22 cellular contexts compared by ENCODE assay signal in the genomic region with DNA sequence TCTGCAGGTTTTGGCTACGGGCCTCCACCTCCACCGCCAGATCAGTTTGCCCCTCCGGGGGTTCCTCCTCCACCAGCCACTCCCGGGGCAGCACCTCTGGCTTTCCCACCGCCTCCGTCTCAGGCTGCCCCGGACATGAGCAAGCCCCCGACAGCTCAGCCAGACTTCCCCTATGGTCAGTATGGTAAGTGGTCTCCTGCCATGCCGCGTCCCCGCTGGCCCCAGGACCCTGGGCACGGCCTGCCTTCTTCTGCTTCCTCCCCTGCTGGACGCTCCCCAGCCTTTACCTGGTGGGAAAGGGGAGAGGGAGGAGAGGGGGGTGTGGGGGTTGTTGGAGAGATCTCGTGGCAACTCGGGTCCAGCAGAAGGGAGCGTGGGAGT. TPM values are rescaled to one million over a fixed set of nuclear protein-coding genes. Genes with fewer than 3 reads are reported as not detected.
A peak's percentile ranks its signal among the peaks of the same experiment; 100 is the strongest.
DNase-seq lines count a peak whose midpoint lies in the region; ATAC-seq, FAIRE-seq and TF ChIP-seq lines count a peak whose summit lies in the region.
"Had no signal": no experiment of that assay in that cellular context is flagged by ENCODE, and none has a peak within 500 bp of the region (broad histone marks: within the 10 kb centered on the region; RNA-seq: fewer than 3 reads in every experiment).

No MANE protein-coding gene starts in this region.

- H3K9me3 ChIP-seq in HEK293 (ENCODE audit: control insufficient read depth, insufficient read depth, low read depth, low read length) (no peaks in the 10 kb centered on the region), K562 (replicated peaks; ENCODE audit: control insufficient read depth, insufficient read depth, low read depth, low read length) (no peaks in the 10 kb centered on the region), trophoblast cell (ENCODE audit: insufficient read depth, low read depth, low read length) (no peaks in the 10 kb centered on the region), gastroesophageal sphincter (no peaks in the 10 kb centered on the region)
- H3K9me3 ChIP-seq: A549, HAP-1 had no signal

- no peak for ATAC-seq in K562
- no peak for ATAC-seq in left cardiac atrium
- ATAC-seq in gastroesophageal sphincter, result no peak
- ATAC-seq: A549; CD8-positive, alpha-beta T cell; GM23338 had no signal

- TF ChIP-seq CTCF in HEK293 (tag by site-specific recombination; IDR thresholded peaks at IDR 0.05) (no peak), K562 (IDR thresholded peaks at IDR 0.05 in 2 of 3, conservative IDR thresholded peaks at IDR 0.05 in 1 of 3; ENCODE audit: insufficient read depth in 2 of 3, low read depth in 1 of 3, low read length in 3 of 3) (no peak), gastroesophageal sphincter (IDR thresholded peaks at IDR 0.05) (no peak)

- DNase-seq in K562 (ENCODE audit: extremely low read depth in 1 of 4, low spot score in 3 of 4) (no peak), trophoblast cell (no peak), CD1c-positive myeloid dendritic cell (ENCODE audit: extremely low spot score) (no peak), left cardiac atrium (no peak), SIG-M5 treated with dmso at 0.1 percent for 504 hours (lab: John Stamatoyannopoulos, UW; ENCODE audit: unreplicated experiment) (no peak)
- DNase-seq: AML-193; CD8-positive, alpha-beta T cell; COR-L47; IMR-90; Karpas-422; KBM-7 had no signal

- H4K20me1 ChIP-seq in K562 (replicated peaks; ENCODE audit: control insufficient read depth, insufficient read depth, low read length), result peaks cover 20% of the 10 kb centered on the region

- in situ Hi-C loops in K562 (cut with MboI), result no loop called here

- H3K36me3 ChIP-seq in HEK293 (ENCODE audit: control insufficient read depth in 2 of 2, insufficient read depth in 1 of 2, low read length in 2 of 2) (peaks cover 17 to 70% of the 10 kb centered on the region in 2 experiments; a peak in 2 of 3 replicates), K562 (ENCODE audit: control insufficient read depth, insufficient read depth, low read length) (peaks cover 77% of the 10 kb centered on the region), trophoblast cell (ENCODE audit: control insufficient read depth in 1 of 2, insufficient read depth in 2 of 2, low read length in 2 of 2) (peaks cover 68 to 69% of the 10 kb centered on the region in 2 experiments), gastroesophageal sphincter (peaks cover 0 to 92% of the 10 kb centered on the region in 2 donors)

- H3K4me2 ChIP-seq in K562 (ENCODE audit: insufficient read depth, low read length) (no peak overlapping the region), trophoblast cell (ENCODE audit: low read length) (no peak overlapping the region)
- H3K4me2 ChIP-seq: A549, GM23338 had no signal

- H3K9ac ChIP-seq in K562 (ENCODE audit: insufficient read depth in 1 of 2, low read depth in 2 of 2, low read length in 2 of 2) (no peak overlapping the region; a peak in 1 of 4 replicates), trophoblast cell (ENCODE audit: low read length) (no peak overlapping the region)

- no peak overlapping the region for H4K12ac ChIP-seq in trophoblast cell (ENCODE audit: low read depth, low read length)

- H3K27ac ChIP-seq in HEK293 (ENCODE audit: extremely low read depth, low read depth, low read length) (no peak overlapping the region), K562 (ENCODE audit: extremely low read depth, low read depth, low read length) (no peak overlapping the region), trophoblast cell (ENCODE audit: low read depth, low read length) (no peak overlapping the region), gastroesophageal sphincter (no peak overlapping the region)
- H3K27ac ChIP-seq: A549, C4-2B had no signal

- no peak overlapping the region for H2BK12ac ChIP-seq in trophoblast cell (ENCODE audit: low read length)

- TF ChIP-seq RAD21 in K562 (CRISPR knock-in tag; conservative IDR thresholded peaks at IDR 0.05 in 1 of 2, IDR thresholded peaks at IDR 0.05 in 1 of 2), result no peak

- no peak overlapping the region for H2BK5ac ChIP-seq in trophoblast cell (ENCODE audit: low read depth, low read length, poor library complexity)

- no TSS peak for BruUV-seq in K562 (replicated peaks; lab: Mats Ljungman, UMichigan)

- no peak overlapping the region for H3K23ac ChIP-seq in trophoblast cell (ENCODE audit: low read length)

- H2AK5ac ChIP-seq in trophoblast cell (ENCODE audit: low read length), result no peak overlapping the region

- no peak overlapping the region for H4K8ac ChIP-seq in trophoblast cell (ENCODE audit: low read depth, low read length)

- WGBS in K562 (ENCODE audit: insufficient coverage, low coverage, missing lambda C conversion rate), result 98% methylated on average over 15 of the region's 16 CpGs
- WGBS in trophoblast cell (ENCODE audit: extremely low coverage, insufficient coverage, insufficient read length), result no CpG with 5 or more reads among the region's 16 CpGs
- 83% methylated on average over 5 of the region's 16 CpGs; no CpG with 5 or more reads in 1 of the 2 donors for WGBS in gastroesophageal sphincter (ENCODE audit: low coverage in 1 of 2), 2 donors

- peaks cover 3% of the 10 kb centered on the region for H3K9me1 ChIP-seq in K562 (ENCODE audit: control insufficient read depth, insufficient read depth, low read length)

- POLR2A ChIA-PET in HEK293 (lab: Yijun Ruan, JAX), result no interaction called here
- POLR2A ChIA-PET in K562 (lab: Yijun Ruan, JAX), result interaction anchor here (1.4 to 7.0 kb wide), 2 partner anchors 10 to 17 kb away, joined by 5 to 52 read pairs; no protein-coding TSS in a partner anchor

- H3K79me2 ChIP-seq in K562 (ENCODE audit: control insufficient read depth, insufficient read depth, low read length) (peaks cover 15% of the 10 kb centered on the region; the same call in 2 of the 3 replicates), trophoblast cell (ENCODE audit: control insufficient read depth, insufficient read depth, low read length, poor library complexity) (no peaks in the 10 kb centered on the region)

- no peaks in the 10 kb centered on the region for H3K4me1 ChIP-seq in HEK293 (ENCODE audit: control insufficient read depth, insufficient read depth, low read length)
- H3K4me1 ChIP-seq in K562 (replicated peaks in 1 of 2; ENCODE audit: control insufficient read depth in 2 of 2, insufficient read depth in 2 of 2, low read length in 2 of 2), result peaks cover 13 to 72% of the 10 kb centered on the region in 2 experiments; a peak in 4 of 5 replicates
- no peaks in the 10 kb centered on the region for H3K4me1 ChIP-seq in trophoblast cell (ENCODE audit: control insufficient read depth in 1 of 2, insufficient read depth in 2 of 2, low read length in 2 of 2)
- H3K4me1 ChIP-seq in gastroesophageal sphincter, result peaks cover 0 to under 1% (median 0%) of the 10 kb centered on the region in 3 donors
- H3K4me1 ChIP-seq: HAP-1 had no signal

- no peak overlapping the region for H3K18ac ChIP-seq in trophoblast cell (ENCODE audit: low read length)

- TF ChIP-seq POLR2A in K562 (conservative IDR thresholded peaks at IDR 0.05) (no peak), gastroesophageal sphincter (IDR thresholded peaks at IDR 0.05) (no peak)

- no peak for FAIRE-seq in K562 (lab: Jason Lieb, UNC)
- FAIRE-seq: A549, D721Med, G401.6, GM12892, GM18507, HTR-8/SVneo had no signal

- H2BK120ac ChIP-seq in trophoblast cell (ENCODE audit: insufficient read depth, low read length, poor library complexity), result no peak overlapping the region

- TF ChIP-seq EP300 in K562 (IDR thresholded peaks at IDR 0.05; ENCODE audit: low read length), result no peak
- no peak for TF ChIP-seq EP300 in gastroesophageal sphincter (IDR thresholded peaks at IDR 0.05)

- intact Hi-C loops in K562 (cut with micrococcal nuclease) (no loop called here), left cardiac atrium (cut with DNase I) (no loop called here)

- H3K14ac ChIP-seq in trophoblast cell (ENCODE audit: low read length), result no peak overlapping the region

- H3K27me3 ChIP-seq in K562 (ENCODE audit: control insufficient read depth in 2 of 2, insufficient read depth in 2 of 2, low read length in 2 of 2) (no peaks in the 10 kb centered on the region), trophoblast cell (ENCODE audit: insufficient read depth, low read length) (no peaks in the 10 kb centered on the region), gastroesophageal sphincter (no peaks in the 10 kb centered on the region)

- H3K4me3 ChIP-seq in HEK293 (ENCODE audit: low read depth, low read length) (no peak overlapping the region), K562 (no peak overlapping the region), trophoblast cell (ENCODE audit: low read depth, low read length) (peak overlapping the region; percentile 16), gastroesophageal sphincter (no peak overlapping the region)
- H3K4me3 ChIP-seq: A549, GM23338, HAP-1 had no signal

- CTCF ChIA-PET in HEK293 (lab: Yijun Ruan, JAX) (no interaction called here), K562 (lab: Yijun Ruan, JAX; ENCODE audit: low intra/inter-chr PET ratio) (no interaction called here)

- H3K4ac ChIP-seq in trophoblast cell (ENCODE audit: low read depth, low read length), result no peak overlapping the region

- no peak overlapping the region for H2AFZ ChIP-seq in K562 (ENCODE audit: low read depth, low read length)
- H2AFZ ChIP-seq in trophoblast cell (ENCODE audit: insufficient read depth, low read length, poor library complexity), result no peak overlapping the region
- H2AFZ ChIP-seq: GM23338 had no signal

- no peak overlapping the region for H4K91ac ChIP-seq in trophoblast cell (ENCODE audit: low read depth, low read length)

- H3K79me1 ChIP-seq in trophoblast cell (ENCODE audit: low read length), result no peaks in the 10 kb centered on the region

RNA-seq across cellular contexts. Expression of a gene that starts 5.7 kb away (rescaled TPM):
- 72.0 and 238 TPM in 2 replicates for total RNA-seq in K562 (2011; cell fraction: chromatin; rRNA removed; ENCODE audit: low replicate concordance)
- total RNA-seq in K562 (2011; cell fraction: nucleolus; rRNA removed), result 545 and 547 TPM in 2 replicates
- total RNA-seq in K562 (2011; cell fraction: nucleoplasm; rRNA removed), result 383 and 585 TPM in 2 replicates
- total RNA-seq in K562 (2014; rRNA removed) (2,649 and 2,867 TPM in 2 replicates), K562 (2014; rRNA removed; fragmentation: Illumina TruSeq; extraction: Trizol) (407 and 630 TPM in 2 replicates), K562 (2015; rRNA removed; fragmentation: Illumina TruSeq; extraction: Trizol) (1,267 and 1,272 TPM in 2 replicates), K562 (2021) (2,126 and 2,254 TPM in 2 replicates), left cardiac atrium (100 to 1,000 TPM; 714 to 737 TPM), gastroesophageal sphincter (1,000 to 10,000 TPM; 1,291 to 3,466 (median 2,344) TPM)
- polyA plus RNA-seq in K562 (2011; rRNA removed) (957 and 1,566 TPM in 2 replicates), K562 (2014; fragmentation: Illumina TruSeq; extraction: Trizol) (912 and 1,907 TPM in 2 replicates), K562 (2014; fragmentation: Nextera tagmentation; extraction: Ambion mirVana) (100 to 1,000 TPM; 605 to 818 TPM), K562 (2014; rRNA removed) (2,791 and 3,285 TPM in 2 replicates)
- polyA plus RNA-seq in K562 (2011; cell fraction: cytosol; rRNA removed), result 3,186 and 4,296 TPM in 2 replicates
- polyA plus RNA-seq in K562 (2011; cell fraction: nucleus; rRNA removed), result 907 and 973 TPM in 2 replicates
- 2,701 and 2,899 TPM in 2 replicates for polyA plus RNA-seq in K562 (2012)
- 202 and 239 TPM in 2 replicates for polyA minus RNA-seq in K562 (2011; rRNA and poly(A)+ RNA removed)
- polyA minus RNA-seq in K562 (2011; cell fraction: cytosol; rRNA and poly(A)+ RNA removed), result 1,242 and 1,610 TPM in 2 replicates
- polyA minus RNA-seq in K562 (2011; cell fraction: nucleus; rRNA and poly(A)+ RNA removed), result 152 and 304 TPM in 2 replicates
- polyA plus RNA-seq in trophoblast cell (2013), result 1,862 and 1,936 TPM in 2 replicates

RNA-seq across cellular contexts. Expression of a gene that starts 17.4 kb away (rescaled TPM):
- total RNA-seq in K562 (2011; cell fraction: chromatin; rRNA removed; ENCODE audit: low replicate concordance), result 0.56 and 1.4 TPM in 2 replicates
- 0.66 and 1.3 TPM in 2 replicates for total RNA-seq in K562 (2011; cell fraction: nucleolus; rRNA removed)
- 0.44 and 0.53 TPM in 2 replicates for total RNA-seq in K562 (2011; cell fraction: nucleoplasm; rRNA removed)
- total RNA-seq in K562 (2014; rRNA removed), result 0.05 and 0.08 TPM in 2 replicates
- 0.04 TPM in 1 of 2 replicates, not detected in the other for total RNA-seq in K562 (2014; rRNA removed; fragmentation: Illumina TruSeq; extraction: Trizol)
- total RNA-seq in K562 (2015; rRNA removed; fragmentation: Illumina TruSeq; extraction: Trizol), result 0.04 TPM in 1 of 2 replicates, not detected in the other
- 0.27 and 0.40 TPM in 2 replicates for total RNA-seq in K562 (2021)
- polyA plus RNA-seq in K562 (2011; rRNA removed), result 0.01 and 0.06 TPM in 2 replicates
- polyA plus RNA-seq in K562 (2011; cell fraction: cytosol; rRNA removed), result 0.03 and 0.04 TPM in 2 replicates
- polyA plus RNA-seq in K562 (2011; cell fraction: nucleus; rRNA removed), result 0.13 and 0.21 TPM in 2 replicates
- polyA plus RNA-seq in K562 (2012), result 0.43 and 0.48 TPM in 2 replicates
- 0.01 TPM in 2 replicates for polyA plus RNA-seq in K562 (2014; fragmentation: Illumina TruSeq; extraction: Trizol)
- polyA plus RNA-seq in K562 (2014; fragmentation: Nextera tagmentation; extraction: Ambion mirVana), result not detected
- polyA plus RNA-seq in K562 (2014; rRNA removed), result 0.04 and 0.09 TPM in 2 replicates
- 0.06 and 0.07 TPM in 2 replicates for polyA minus RNA-seq in K562 (2011; rRNA and poly(A)+ RNA removed)
- not detected in 2 replicates for polyA minus RNA-seq in K562 (2011; cell fraction: cytosol; rRNA and poly(A)+ RNA removed)
- 0.27 and 0.33 TPM in 2 replicates for polyA minus RNA-seq in K562 (2011; cell fraction: nucleus; rRNA and poly(A)+ RNA removed)
- polyA plus RNA-seq in trophoblast cell (2013), result 0.18 and 0.40 TPM in 2 replicates
- under 1 TPM; 0.18 to 0.21 TPM for total RNA-seq in left cardiac atrium
- total RNA-seq in gastroesophageal sphincter, result 1 to 10 TPM in 1 of 4 donors, under 1 TPM in 3; 0.02 to 1.2 (median 0.35) TPM

RNA-seq across cellular contexts. Expression of a gene that starts 25.1 kb away (rescaled TPM):
- 223 and 289 TPM in 2 replicates for total RNA-seq in K562 (2011; cell fraction: chromatin; rRNA removed; ENCODE audit: low replicate concordance)
- 105 and 117 TPM in 2 replicates for total RNA-seq in K562 (2011; cell fraction: nucleolus; rRNA removed)
- total RNA-seq in K562 (2011; cell fraction: nucleoplasm; rRNA removed), result 149 and 185 TPM in 2 replicates
- total RNA-seq in K562 (2014; rRNA removed), result 222 and 244 TPM in 2 replicates
- total RNA-seq in K562 (2014; rRNA removed; fragmentation: Illumina TruSeq; extraction: Trizol), result 77.7 and 78.7 TPM in 2 replicates
- 139 and 143 TPM in 2 replicates for total RNA-seq in K562 (2015; rRNA removed; fragmentation: Illumina TruSeq; extraction: Trizol)
- total RNA-seq in K562 (2021), result 287 and 289 TPM in 2 replicates
- polyA plus RNA-seq in K562 (2011; rRNA removed), result 125 and 155 TPM in 2 replicates
- 57.6 and 123 TPM in 2 replicates for polyA plus RNA-seq in K562 (2011; cell fraction: cytosol; rRNA removed)
- 177 and 237 TPM in 2 replicates for polyA plus RNA-seq in K562 (2011; cell fraction: nucleus; rRNA removed)
- polyA plus RNA-seq in K562 (2012), result 116 and 140 TPM in 2 replicates
- polyA plus RNA-seq in K562 (2014; fragmentation: Illumina TruSeq; extraction: Trizol), result 142 and 156 TPM in 2 replicates
- 10 to 100 TPM; 10.8 to 13.3 TPM for polyA plus RNA-seq in K562 (2014; fragmentation: Nextera tagmentation; extraction: Ambion mirVana)
- polyA plus RNA-seq in K562 (2014; rRNA removed), result 250 and 266 TPM in 2 replicates
- 29.7 and 47.1 TPM in 2 replicates for polyA minus RNA-seq in K562 (2011; rRNA and poly(A)+ RNA removed)
- 61.3 and 62.0 TPM in 2 replicates for polyA minus RNA-seq in K562 (2011; cell fraction: cytosol; rRNA and poly(A)+ RNA removed)
- polyA minus RNA-seq in K562 (2011; cell fraction: nucleus; rRNA and poly(A)+ RNA removed), result 38.8 and 60.8 TPM in 2 replicates
- 126 and 130 TPM in 2 replicates for polyA plus RNA-seq in trophoblast cell (2013)
- total RNA-seq in left cardiac atrium, result 10 to 100 TPM; 74.1 to 95.7 TPM
- total RNA-seq in gastroesophageal sphincter, result 10 to 100 TPM; 45.3 to 75.4 (median 64.0) TPM

RNA-seq across cellular contexts. Expression of a gene that starts 31.2 kb away (rescaled TPM):
- 8.0 and 26.2 TPM in 2 replicates for total RNA-seq in K562 (2011; cell fraction: chromatin; rRNA removed; ENCODE audit: low replicate concordance)
- 17.6 and 18.7 TPM in 2 replicates for total RNA-seq in K562 (2011; cell fraction: nucleolus; rRNA removed)
- 11.9 and 13.9 TPM in 2 replicates for total RNA-seq in K562 (2011; cell fraction: nucleoplasm; rRNA removed)
- total RNA-seq in K562 (2014; rRNA removed), result 35.2 and 47.8 TPM in 2 replicates
- 6.1 and 11.1 TPM in 2 replicates for total RNA-seq in K562 (2014; rRNA removed; fragmentation: Illumina TruSeq; extraction: Trizol)
- total RNA-seq in K562 (2015; rRNA removed; fragmentation: Illumina TruSeq; extraction: Trizol), result 25.9 and 28.7 TPM in 2 replicates
- total RNA-seq in K562 (2021), result 35.3 and 37.5 TPM in 2 replicates
- polyA plus RNA-seq in K562 (2011; rRNA removed), result 27.2 and 42.1 TPM in 2 replicates
- polyA plus RNA-seq in K562 (2011; cell fraction: cytosol; rRNA removed), result 46.5 and 96.1 TPM in 2 replicates
- polyA plus RNA-seq in K562 (2011; cell fraction: nucleus; rRNA removed), result 23.4 and 27.7 TPM in 2 replicates
- 44.0 and 47.8 TPM in 2 replicates for polyA plus RNA-seq in K562 (2012)
- polyA plus RNA-seq in K562 (2014; fragmentation: Illumina TruSeq; extraction: Trizol), result 26.2 and 35.1 TPM in 2 replicates
- 1 to 10 TPM; 1.3 to 2.1 TPM for polyA plus RNA-seq in K562 (2014; fragmentation: Nextera tagmentation; extraction: Ambion mirVana)
- 33.3 and 37.8 TPM in 2 replicates for polyA plus RNA-seq in K562 (2014; rRNA removed)
- 8.4 and 12.9 TPM in 2 replicates for polyA minus RNA-seq in K562 (2011; rRNA and poly(A)+ RNA removed)
- polyA minus RNA-seq in K562 (2011; cell fraction: cytosol; rRNA and poly(A)+ RNA removed), result 22.1 and 26.4 TPM in 2 replicates
- polyA minus RNA-seq in K562 (2011; cell fraction: nucleus; rRNA and poly(A)+ RNA removed), result 6.7 and 7.7 TPM in 2 replicates
- 20.3 and 20.6 TPM in 2 replicates for polyA plus RNA-seq in trophoblast cell (2013)
- total RNA-seq in left cardiac atrium, result 10 to 100 TPM; 36.0 to 48.1 TPM
- 10 to 100 TPM; 10.4 to 14.7 (median 10.9) TPM for total RNA-seq in gastroesophageal sphincter

RNA-seq across cellular contexts. Expression of a gene that starts 46.5 kb away (rescaled TPM):
- total RNA-seq in K562 (2011; cell fraction: chromatin; rRNA removed; ENCODE audit: low replicate concordance), result 67.3 and 231 TPM in 2 replicates
- total RNA-seq in K562 (2011; cell fraction: nucleolus; rRNA removed), result 138 and 165 TPM in 2 replicates
- 70.2 and 72.2 TPM in 2 replicates for total RNA-seq in K562 (2011; cell fraction: nucleoplasm; rRNA removed)
- total RNA-seq in K562 (2014; rRNA removed) (79.4 and 86.1 TPM in 2 replicates), K562 (2014; rRNA removed; fragmentation: Illumina TruSeq; extraction: Trizol) (6.5 and 9.6 TPM in 2 replicates), K562 (2015; rRNA removed; fragmentation: Illumina TruSeq; extraction: Trizol) (40.6 and 42.3 TPM in 2 replicates), K562 (2021) (68.3 and 73.1 TPM in 2 replicates), left cardiac atrium (10 to 100 TPM; 16.1 to 18.9 TPM), gastroesophageal sphincter (10 to 100 TPM; 20.6 to 40.0 (median 28.2) TPM)
- polyA plus RNA-seq in K562 (2011; rRNA removed) (25.3 and 27.6 TPM in 2 replicates), K562 (2014; fragmentation: Illumina TruSeq; extraction: Trizol) (36.1 and 45.1 TPM in 2 replicates), K562 (2014; fragmentation: Nextera tagmentation; extraction: Ambion mirVana) (1 to 10 TPM in 1 of 2 experiments, under 1 TPM in 1; 0.79 to 4.5 TPM), K562 (2014; rRNA removed) (96.0 TPM in 2 replicates)
- polyA plus RNA-seq in K562 (2011; cell fraction: cytosol; rRNA removed), result 55.4 and 125 TPM in 2 replicates
- 35.5 and 63.8 TPM in 2 replicates for polyA plus RNA-seq in K562 (2011; cell fraction: nucleus; rRNA removed)
- polyA plus RNA-seq in K562 (2012), result 46.1 and 46.4 TPM in 2 replicates
- 2.2 and 6.5 TPM in 2 replicates for polyA minus RNA-seq in K562 (2011; rRNA and poly(A)+ RNA removed)
- polyA minus RNA-seq in K562 (2011; cell fraction: cytosol; rRNA and poly(A)+ RNA removed), result 21.9 and 26.5 TPM in 2 replicates
- 18.2 and 20.3 TPM in 2 replicates for polyA minus RNA-seq in K562 (2011; cell fraction: nucleus; rRNA and poly(A)+ RNA removed)
- polyA plus RNA-seq in trophoblast cell (2013), result 20.9 and 21.6 TPM in 2 replicates
